In the genomic region with DNA sequence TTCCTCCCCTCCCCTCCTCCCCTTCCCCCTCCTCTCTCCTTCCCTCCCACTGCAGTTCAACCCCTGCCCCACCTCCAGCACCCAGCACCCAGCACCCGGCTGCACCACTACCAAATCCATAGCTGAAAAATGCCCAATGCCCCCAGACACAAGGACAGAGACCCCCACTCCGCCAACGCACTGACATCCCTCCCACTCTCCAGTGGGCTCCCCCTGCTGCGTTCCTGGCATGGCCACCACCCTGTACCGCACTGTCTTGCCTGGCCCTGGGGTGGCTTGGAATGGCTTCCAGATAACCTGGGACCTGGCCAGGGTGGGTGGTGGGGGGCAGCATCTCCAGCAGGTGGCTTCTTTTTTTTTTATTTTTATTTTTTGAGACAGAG, we compare ENCODE assay signal across 2 cellular contexts.
TF ChIP-seq lines count a peak whose summit lies in the region.

No MANE protein-coding gene starts in this region.

TF ChIP-seq in A549, 52 proteins besides CTCF, POLR2A, EP300 and RAD21:
- TF ChIP-seq, protein P1, sequence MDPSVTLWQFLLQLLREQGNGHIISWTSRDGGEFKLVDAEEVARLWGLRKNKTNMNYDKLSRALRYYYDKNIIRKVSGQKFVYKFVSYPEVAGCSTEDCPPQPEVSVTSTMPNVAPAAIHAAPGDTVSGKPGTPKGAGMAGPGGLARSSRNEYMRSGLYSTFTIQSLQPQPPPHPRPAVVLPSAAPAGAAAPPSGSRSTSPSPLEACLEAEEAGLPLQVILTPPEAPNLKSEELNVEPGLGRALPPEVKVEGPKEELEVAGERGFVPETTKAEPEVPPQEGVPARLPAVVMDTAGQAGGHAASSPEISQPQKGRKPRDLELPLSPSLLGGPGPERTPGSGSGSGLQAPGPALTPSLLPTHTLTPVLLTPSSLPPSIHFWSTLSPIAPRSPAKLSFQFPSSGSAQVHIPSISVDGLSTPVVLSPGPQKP (IDR thresholded peaks at IDR 0.05; ENCODE audit: low read depth, low read length): no peak
- TF ChIP-seq HEYL (CRISPR knock-in tag; IDR thresholded peaks at IDR 0.05): no peak
- no peak for TF ChIP-seq NR3C1 (IDR thresholded peaks at IDR 0.05)
- TF ChIP-seq, protein P2, sequence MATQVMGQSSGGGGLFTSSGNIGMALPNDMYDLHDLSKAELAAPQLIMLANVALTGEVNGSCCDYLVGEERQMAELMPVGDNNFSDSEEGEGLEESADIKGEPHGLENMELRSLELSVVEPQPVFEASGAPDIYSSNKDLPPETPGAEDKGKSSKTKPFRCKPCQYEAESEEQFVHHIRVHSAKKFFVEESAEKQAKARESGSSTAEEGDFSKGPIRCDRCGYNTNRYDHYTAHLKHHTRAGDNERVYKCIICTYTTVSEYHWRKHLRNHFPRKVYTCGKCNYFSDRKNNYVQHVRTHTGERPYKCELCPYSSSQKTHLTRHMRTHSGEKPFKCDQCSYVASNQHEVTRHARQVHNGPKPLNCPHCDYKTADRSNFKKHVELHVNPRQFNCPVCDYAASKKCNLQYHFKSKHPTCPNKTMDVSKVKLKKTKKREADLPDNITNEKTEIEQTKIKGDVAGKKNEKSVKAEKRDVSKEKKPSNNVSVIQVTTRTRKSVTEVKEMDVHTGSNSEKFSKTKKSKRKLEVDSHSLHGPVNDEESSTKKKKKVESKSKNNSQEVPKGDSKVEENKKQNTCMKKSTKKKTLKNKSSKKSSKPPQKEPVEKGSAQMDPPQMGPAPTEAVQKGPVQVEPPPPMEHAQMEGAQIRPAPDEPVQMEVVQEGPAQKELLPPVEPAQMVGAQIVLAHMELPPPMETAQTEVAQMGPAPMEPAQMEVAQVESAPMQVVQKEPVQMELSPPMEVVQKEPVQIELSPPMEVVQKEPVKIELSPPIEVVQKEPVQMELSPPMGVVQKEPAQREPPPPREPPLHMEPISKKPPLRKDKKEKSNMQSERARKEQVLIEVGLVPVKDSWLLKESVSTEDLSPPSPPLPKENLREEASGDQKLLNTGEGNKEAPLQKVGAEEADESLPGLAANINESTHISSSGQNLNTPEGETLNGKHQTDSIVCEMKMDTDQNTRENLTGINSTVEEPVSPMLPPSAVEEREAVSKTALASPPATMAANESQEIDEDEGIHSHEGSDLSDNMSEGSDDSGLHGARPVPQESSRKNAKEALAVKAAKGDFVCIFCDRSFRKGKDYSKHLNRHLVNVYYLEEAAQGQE (IDR thresholded peaks at IDR 0.05): no peak
- TF ChIP-seq CHD4 (IDR thresholded peaks at IDR 0.05; ENCODE audit: borderline replicate concordance): no peak
- no peak for TF ChIP-seq EHF (CRISPR knock-in tag; IDR thresholded peaks at IDR 0.05)
- TF ChIP-seq EHMT2 (IDR thresholded peaks at IDR 0.05; ENCODE audit: low read depth): no peak
- no peak for TF ChIP-seq BHLHE40 (IDR thresholded peaks at IDR 0.05; ENCODE audit: low read depth, low read length)
- TF ChIP-seq ZNF302 (CRISPR knock-in tag; IDR thresholded peaks at IDR 0.05): no peak
- TF ChIP-seq, protein P3, sequence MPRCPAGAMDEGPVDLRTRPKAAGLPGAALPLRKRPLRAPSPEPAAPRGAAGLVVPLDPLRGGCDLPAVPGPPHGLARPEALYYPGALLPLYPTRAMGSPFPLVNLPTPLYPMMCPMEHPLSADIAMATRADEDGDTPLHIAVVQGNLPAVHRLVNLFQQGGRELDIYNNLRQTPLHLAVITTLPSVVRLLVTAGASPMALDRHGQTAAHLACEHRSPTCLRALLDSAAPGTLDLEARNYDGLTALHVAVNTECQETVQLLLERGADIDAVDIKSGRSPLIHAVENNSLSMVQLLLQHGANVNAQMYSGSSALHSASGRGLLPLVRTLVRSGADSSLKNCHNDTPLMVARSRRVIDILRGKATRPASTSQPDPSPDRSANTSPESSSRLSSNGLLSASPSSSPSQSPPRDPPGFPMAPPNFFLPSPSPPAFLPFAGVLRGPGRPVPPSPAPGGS (IDR thresholded peaks at IDR 0.05): no peak
- TF ChIP-seq, protein P4, sequence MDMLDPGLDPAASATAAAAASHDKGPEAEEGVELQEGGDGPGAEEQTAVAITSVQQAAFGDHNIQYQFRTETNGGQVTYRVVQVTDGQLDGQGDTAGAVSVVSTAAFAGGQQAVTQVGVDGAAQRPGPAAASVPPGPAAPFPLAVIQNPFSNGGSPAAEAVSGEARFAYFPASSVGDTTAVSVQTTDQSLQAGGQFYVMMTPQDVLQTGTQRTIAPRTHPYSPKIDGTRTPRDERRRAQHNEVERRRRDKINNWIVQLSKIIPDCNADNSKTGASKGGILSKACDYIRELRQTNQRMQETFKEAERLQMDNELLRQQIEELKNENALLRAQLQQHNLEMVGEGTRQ (IDR thresholded peaks at IDR 0.05): no peak
- TF ChIP-seq PHF8 (IDR thresholded peaks at IDR 0.05; ENCODE audit: borderline replicate concordance, low read depth): no peak
- TF ChIP-seq RARB (CRISPR knock-in tag; IDR thresholded peaks at IDR 0.05): no peak
- no peak for TF ChIP-seq MAFK (IDR thresholded peaks at IDR 0.05; ENCODE audit: partially characterized antibody)
- no peak for TF ChIP-seq FOSB (CRISPR knock-in tag; IDR thresholded peaks at IDR 0.05)
- no peak for TF ChIP-seq TFCP2L1 (CRISPR knock-in tag; IDR thresholded peaks at IDR 0.05)
- no peak for TF ChIP-seq HDAC2 (IDR thresholded peaks at IDR 0.05)
- TF ChIP-seq HOXA7 (CRISPR knock-in tag; IDR thresholded peaks at IDR 0.05): no peak
- TF ChIP-seq, protein P5, sequence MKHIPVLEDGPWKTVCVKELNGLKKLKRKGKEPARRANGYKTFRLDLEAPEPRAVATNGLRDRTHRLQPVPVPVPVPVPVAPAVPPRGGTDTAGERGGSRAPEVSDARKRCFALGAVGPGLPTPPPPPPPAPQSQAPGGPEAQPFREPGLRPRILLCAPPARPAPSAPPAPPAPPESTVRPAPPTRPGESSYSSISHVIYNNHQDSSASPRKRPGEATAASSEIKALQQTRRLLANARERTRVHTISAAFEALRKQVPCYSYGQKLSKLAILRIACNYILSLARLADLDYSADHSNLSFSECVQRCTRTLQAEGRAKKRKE (CRISPR knock-in tag; IDR thresholded peaks at IDR 0.05; ENCODE audit: low read depth): no peak

TF ChIP-seq in IMR-90, 13 proteins besides CTCF, POLR2A, EP300 and RAD21:
- TF ChIP-seq FOS (IDR thresholded peaks at IDR 0.05; ENCODE audit: low read depth, low read length): no peak
- TF ChIP-seq, protein P4 (IDR thresholded peaks at IDR 0.05; ENCODE audit: low read depth, low read length): no peak
- TF ChIP-seq, protein P1 (IDR thresholded peaks at IDR 0.05; ENCODE audit: borderline replicate concordance, low read depth, low read length): no peak
- no peak for TF ChIP-seq SMC3 (IDR thresholded peaks at IDR 0.05; ENCODE audit: low read depth, low read length)
- no peak for TF ChIP-seq CHD1 (IDR thresholded peaks at IDR 0.05; ENCODE audit: low read depth, low read length)
- TF ChIP-seq NFE2L2 (IDR thresholded peaks at IDR 0.05; ENCODE audit: low read depth, low read length): no peak
- no peak for TF ChIP-seq MAZ (IDR thresholded peaks at IDR 0.05; ENCODE audit: borderline replicate concordance, low read depth, low read length)
- TF ChIP-seq RFX5 (IDR thresholded peaks at IDR 0.05; ENCODE audit: low read depth, low read length): no peak
- TF ChIP-seq MXI1 (IDR thresholded peaks at IDR 0.05; ENCODE audit: borderline replicate concordance, low read depth, low read length): no peak
- TF ChIP-seq CEBPB (IDR thresholded peaks at IDR 0.05; ENCODE audit: low read depth, low read length): no peak
- TF ChIP-seq BHLHE40 (IDR thresholded peaks at IDR 0.05; ENCODE audit: low read depth, low read length): no peak
- no peak for TF ChIP-seq MAFK (IDR thresholded peaks at IDR 0.05; ENCODE audit: low read depth, low read length)
- no peak for TF ChIP-seq RCOR1 (IDR thresholded peaks at IDR 0.05; ENCODE audit: insufficient replicate concordance, low read length)
TF ChIP-seq in IMR-90: peak in this region for 0.
